ENCODE assay signal across 1 cellular context in genomic region chr16:96935-97381, GRCh38.
TF ChIP-seq lines count a peak whose summit lies in the region.

No MANE protein-coding gene starts in this region.

TF ChIP-seq in H1, 55 proteins besides CTCF, POLR2A, EP300 and RAD21:
- peak; percentile 76 for TF ChIP-seq USF2 (IDR thresholded peaks at IDR 0.05; ENCODE audit: low read length)
- TF ChIP-seq ATF3 (IDR thresholded peaks at IDR 0.05; ENCODE audit: insufficient read depth, low read depth, low read length): peak; percentile 79
- TF ChIP-seq SP1 (IDR thresholded peaks at IDR 0.05; ENCODE audit: low read depth, low read length): no peak
- peak; percentile 54; the same call in 1 of the 2 replicates for TF ChIP-seq KDM1A (IDR thresholded peaks at IDR 0.05; ENCODE audit: borderline replicate concordance, low read length)
- TF ChIP-seq EGR1 (IDR thresholded peaks at IDR 0.05; ENCODE audit: borderline replicate concordance, low read depth, low read length): peak; percentile 97
- peak; percentile 68; the same call in 1 of the 2 replicates for TF ChIP-seq CREB1 (IDR thresholded peaks at IDR 0.05)
- peak; percentile 18; the same call in 1 of the 2 replicates for TF ChIP-seq TBP (IDR thresholded peaks at IDR 0.05; ENCODE audit: low read depth, low read length)
- peak; percentile 81 for TF ChIP-seq FOSL1 (IDR thresholded peaks at IDR 0.05; ENCODE audit: insufficient read depth, low read depth, low read length)
- peak; percentile 43 for TF ChIP-seq TAF7 (optimal IDR thresholded peaks at IDR 0.05; ENCODE audit: borderline replicate concordance, low read depth, low read length)
- no peak for TF ChIP-seq SAP30 (IDR thresholded peaks at IDR 0.05; ENCODE audit: insufficient read depth, insufficient replicate concordance, low read length)
- TF ChIP-seq POLR2AphosphoS5 (IDR thresholded peaks at IDR 0.05; ENCODE audit: low read depth, low read length): peak; percentile 39
- TF ChIP-seq CBX8 (IDR thresholded peaks at IDR 0.05; ENCODE audit: borderline replicate concordance, low read depth, low read length): no peak
- TF ChIP-seq GABPA (IDR thresholded peaks at IDR 0.05; ENCODE audit: borderline replicate concordance, insufficient read depth, low read length): peak; percentile 55; the same call in 1 of the 2 replicates
- TF ChIP-seq YY1 (IDR thresholded peaks at IDR 0.05; ENCODE audit: low read depth, low read length): peak; percentile 68
- peak; percentile 83 for TF ChIP-seq MAX (IDR thresholded peaks at IDR 0.05)
- TF ChIP-seq TEAD4 (IDR thresholded peaks at IDR 0.05; ENCODE audit: low read depth, low read length): no peak
- TF ChIP-seq TCF12 (IDR thresholded peaks at IDR 0.05; ENCODE audit: low read depth, low read length): peak; percentile 85; the same call in 1 of the 2 replicates
- peak in 1 of 2 experiments; percentile 76; a peak in 1 of 4 replicates for TF ChIP-seq SIN3A (conservative IDR thresholded peaks at IDR 0.05 in 1 of 2, IDR thresholded peaks at IDR 0.05 in 1 of 2; ENCODE audit: low read depth in 1 of 2, low read length in 2 of 2)
- peak; percentile 51 for TF ChIP-seq E2F6 (IDR thresholded peaks at IDR 0.05)
- TF ChIP-seq HDAC2 (IDR thresholded peaks at IDR 0.05; ENCODE audit: borderline replicate concordance in 1 of 2, low read depth in 2 of 2, low read length in 2 of 2): 0 out of 4 replicates have a peak, but pooled peaks of 1 of the 2 experiments have one; percentile 27
- TF ChIP-seq SRF (IDR thresholded peaks at IDR 0.05; ENCODE audit: low read depth, low read length): no peak
- TF ChIP-seq TAF1 (IDR thresholded peaks at IDR 0.05; ENCODE audit: low read depth, low read length): 0 out of 2 replicates have a peak, but pooled peaks have one; percentile 21
- peak; percentile 54 for TF ChIP-seq CTBP2 (IDR thresholded peaks at IDR 0.05; ENCODE audit: borderline replicate concordance, insufficient read depth, insufficient read length, low read length)
